ENCODE assay signal across 21 cellular contexts in genomic region chr16:66263973-66264310, GRCh38.
"Had no signal": no experiment of that assay in that cellular context is flagged by ENCODE, and none has a peak within 500 bp of the region (broad histone marks: within the 10 kb centered on the region; RNA-seq: fewer than 3 reads in every experiment).

No MANE protein-coding gene starts in this region.

- H3K36me3 Mint-ChIP-seq: activated CD4-positive, alpha-beta memory T cell treated with anti-CD3 and anti-CD28 coated beads for 36 hours; activated naive CD8-positive, alpha-beta T cell; naive thymus-derived CD8-positive, alpha-beta T cell had no signal

- H3K27ac Mint-ChIP-seq: activated B cell treated with CpG ODN at 0.5 μM for 24 hours; activated CD4-positive, alpha-beta memory T cell treated with anti-CD3 and anti-CD28 coated beads for 36 hours; activated CD4-positive, alpha-beta T cell treated with anti-CD3 and anti-CD28 coated beads for 36 hours; activated naive CD8-positive, alpha-beta T cell; activated T-helper 17 cell treated with anti-CD3 and anti-CD28 coated beads, Interleukin-2, amount 50 U/mL, for 72 hours; naive thymus-derived CD8-positive, alpha-beta T cell; stimulated activated naive CD8-positive, alpha-beta T cell treated with anti-CD3 and anti-CD28 coated beads, Interleukin-15, Interleukin-2, amounts not matched to agents 100 ng/mL and 50 ng/mL, for 24 hours; T-helper 17 cell had no signal

- DNase-seq: activated B cell treated with CpG ODN at 0.5 μM for 24 hours; activated CD4-positive, alpha-beta memory T cell treated with anti-CD3 and anti-CD28 coated beads for 36 hours; activated CD4-positive, alpha-beta T cell treated with anti-CD3 and anti-CD28 coated beads for 36 hours; activated T-cell treated with anti-CD3 and anti-CD28 coated beads, Interleukin-2, amount 50 U/mL, for 1 hour; central memory CD4-positive, alpha-beta T cell; effector memory CD4-positive, alpha-beta T cell; esophagus squamous epithelium; gastrocnemius medialis; left colon; naive thymus-derived CD8-positive, alpha-beta T cell; stimulated activated CD4-positive, alpha-beta T cell treated with anti-CD3 and anti-CD28 coated beads, Interleukin-1b, Interleukin-23, amount 100 ng/mL, for 48 hours; T-helper 17 cell; thyroid gland had no signal

- H3K9me3 Mint-ChIP-seq: activated B cell treated with CpG ODN at 0.5 μM for 24 hours; activated CD4-positive, alpha-beta memory T cell treated with anti-CD3 and anti-CD28 coated beads for 36 hours; activated T-helper 17 cell treated with anti-CD3 and anti-CD28 coated beads, Interleukin-2, amount 50 U/mL, for 72 hours; naive thymus-derived CD8-positive, alpha-beta T cell; stimulated activated naive CD8-positive, alpha-beta T cell treated with anti-CD3 and anti-CD28 coated beads, Interleukin-15, Interleukin-2, amounts not matched to agents 100 ng/mL and 50 ng/mL, for 24 hours had no signal

- H3K4me3 ChIP-seq: adrenal gland, ascending aorta, esophagus squamous epithelium, gastrocnemius medialis, ovary, prostate gland, thyroid gland had no signal

- H3K27me3 ChIP-seq: adrenal gland, ascending aorta, esophagus squamous epithelium, gastrocnemius medialis, ovary, thyroid gland had no signal

- H3K4me1 Mint-ChIP-seq: activated B cell treated with CpG ODN at 0.5 μM for 24 hours; activated T-helper 17 cell treated with anti-CD3 and anti-CD28 coated beads, Interleukin-2, amount 50 U/mL, for 72 hours; T-helper 17 cell had no signal

- H3K4me1 ChIP-seq: ascending aorta, prostate gland had no signal

- H3K36me3 ChIP-seq: adrenal gland, ascending aorta, esophagus squamous epithelium, gastrocnemius medialis, neutrophil, ovary, prostate gland, thyroid gland had no signal

- H3K4me3 Mint-ChIP-seq: activated B cell treated with CpG ODN at 0.5 μM for 24 hours; activated CD4-positive, alpha-beta memory T cell treated with anti-CD3 and anti-CD28 coated beads for 36 hours; activated CD4-positive, alpha-beta T cell treated with anti-CD3 and anti-CD28 coated beads for 36 hours; activated naive CD8-positive, alpha-beta T cell; activated T-helper 17 cell treated with anti-CD3 and anti-CD28 coated beads, Interleukin-2, amount 50 U/mL, for 72 hours; naive thymus-derived CD8-positive, alpha-beta T cell; stimulated activated naive CD8-positive, alpha-beta T cell treated with anti-CD3 and anti-CD28 coated beads, Interleukin-15, Interleukin-2, amounts not matched to agents 100 ng/mL and 50 ng/mL, for 24 hours; T-helper 17 cell had no signal

- ATAC-seq: activated CD4-positive, alpha-beta T cell treated with anti-CD3 and anti-CD28 coated beads for 36 hours; activated T-helper 17 cell treated with anti-CD3 and anti-CD28 coated beads, Interleukin-2, amount 50 U/mL, for 72 hours; gastrocnemius medialis; left colon; naive thymus-derived CD8-positive, alpha-beta T cell; T-helper 17 cell had no signal

- H3K27ac ChIP-seq: ascending aorta, esophagus squamous epithelium, gastrocnemius medialis, neutrophil, ovary, prostate gland, thyroid gland had no signal

- H3K9me3 ChIP-seq: adrenal gland, ascending aorta, esophagus squamous epithelium, gastrocnemius medialis, neutrophil, ovary, prostate gland, thyroid gland had no signal
